2 cellular contexts compared by ENCODE assay signal in genomic region chr4:123823244-123823643, GRCh38.
TF ChIP-seq lines count a peak whose summit lies in the region.

No MANE protein-coding gene starts in this region.

TF ChIP-seq in IMR-90, 13 proteins besides CTCF, POLR2A, EP300 and RAD21 (continued from another document):
- TF ChIP-seq SMC3 (IDR thresholded peaks at IDR 0.05; ENCODE audit: low read depth, low read length) (no peak), BHLHE40 (IDR thresholded peaks at IDR 0.05; ENCODE audit: low read depth, low read length) (no peak), MAFK (IDR thresholded peaks at IDR 0.05; ENCODE audit: low read depth, low read length) (no peak), FOS (IDR thresholded peaks at IDR 0.05; ENCODE audit: low read depth, low read length) (no peak), CHD1 (IDR thresholded peaks at IDR 0.05; ENCODE audit: low read depth, low read length) (no peak)

TF ChIP-seq in SK-N-SH treated with all-trans-retinoic acid at 6 μM for 48 hours, 23 proteins besides CTCF, POLR2A, EP300 and RAD21 (continued from another document):
- TF ChIP-seq TSHZ2 (CRISPR knock-in tag; IDR thresholded peaks at IDR 0.05) (no peak), BACH2 (CRISPR knock-in tag; IDR thresholded peaks at IDR 0.05; ENCODE audit: borderline replicate concordance) (no peak), ZFP30 (CRISPR knock-in tag; IDR thresholded peaks at IDR 0.05) (no peak), RARB (CRISPR knock-in tag; IDR thresholded peaks at IDR 0.05) (no peak), TCF4 (CRISPR knock-in tag; IDR thresholded peaks at IDR 0.05; ENCODE audit: borderline replicate concordance) (no peak), ARNTL (CRISPR knock-in tag; IDR thresholded peaks at IDR 0.05; ENCODE audit: borderline replicate concordance, low read depth) (no peak)
